In the genomic region with DNA sequence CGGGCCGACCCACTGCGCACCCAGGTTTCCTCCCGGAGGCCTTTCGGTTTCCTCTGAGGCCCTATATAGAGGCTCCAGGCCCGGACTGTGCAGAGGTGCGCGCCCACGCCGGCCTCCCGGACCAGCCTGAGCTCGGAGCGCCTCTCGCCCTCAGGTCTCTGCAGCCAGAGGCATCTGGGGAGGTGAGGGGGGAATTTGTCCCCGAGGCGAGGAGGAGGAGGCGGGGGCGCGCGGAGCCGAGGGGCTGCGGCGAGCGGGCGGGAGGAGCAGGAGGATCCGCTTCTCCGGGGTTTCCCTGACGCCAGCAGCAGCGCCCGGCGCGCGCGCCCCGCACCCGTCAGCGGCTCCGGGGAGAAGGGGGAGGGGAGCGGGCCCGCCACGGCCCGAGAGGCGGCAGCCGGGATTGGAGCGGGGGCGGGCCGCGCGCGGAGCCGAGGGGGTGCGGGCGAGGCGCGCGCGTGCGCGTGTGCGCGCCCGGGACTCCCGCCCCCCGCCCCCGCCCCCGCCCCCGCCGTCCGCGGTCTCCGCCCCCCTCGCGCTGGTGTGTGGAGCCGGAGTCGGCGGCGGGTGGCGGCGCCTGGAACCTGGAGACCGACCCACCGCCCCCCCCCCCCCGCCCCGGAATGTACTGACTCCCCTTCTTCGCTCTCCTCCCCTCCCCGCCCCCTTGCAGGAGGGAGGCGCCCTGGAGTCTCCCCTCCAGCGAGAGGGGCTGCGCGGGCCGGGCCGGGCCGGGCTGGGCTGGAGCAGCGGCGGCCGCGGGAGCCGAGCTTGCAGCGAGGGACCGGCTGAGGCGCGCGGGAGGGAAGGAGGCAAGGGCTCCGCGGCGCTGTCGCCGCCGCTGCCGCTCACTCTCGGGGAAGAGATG, we compare ENCODE assay signal across 8 cellular contexts. TPM values are rescaled to one million over a fixed set of nuclear protein-coding genes. Genes with fewer than 3 reads are reported as not detected.
DNase-seq lines count a peak whose midpoint lies in the region; ATAC-seq and TF ChIP-seq lines count a peak whose summit lies in the region.

Gene NEO1 (plus strand): TSS at position 653 of the 868 bp plus-strand sequence. CDS start 213 bp downstream, at position 866.

- DNase-seq in NCI-H345 (lab: John Stamatoyannopoulos, UW) (peak; percentile 88), colonic mucosa (peak; percentile 87), kidney tubule cell (ENCODE audit: low spot score) (peak; percentile 86), NK-92 (lab: John Stamatoyannopoulos, UW; ENCODE audit: unreplicated experiment) (no peak)
- peak; percentile 74 for DNase-seq in activated CD4-positive, alpha-beta T cell treated with anti-CD3 and anti-CD28 coated beads, Interleukin-2, amount 10 ng/mL, durations not matched to agents 7 days and 5 days
- peak; percentile 51 to 61 for DNase-seq in stimulated activated CD4-positive, alpha-beta T cell treated with anti-CD3 and anti-CD28 coated beads, Interleukin-15, amount 100 ng/mL, for 48 hours (ENCODE audit: low read depth in 2 of 2)

- no peaks in the 10 kb centered on the region for H3K27me3 ChIP-seq in colonic mucosa

- no peaks in the 10 kb centered on the region for H3K9me3 ChIP-seq in colonic mucosa

- intact Hi-C loops in colonic mucosa (cut with DNase I): no loop called here

- H3K9ac ChIP-seq in colonic mucosa (ENCODE audit: low read depth in 2 of 2, low read length in 2 of 2): peak within 1 kb of the TSS; percentile 82 to 96

- TF ChIP-seq CTCF in colonic mucosa (IDR thresholded peaks at IDR 0.05): no peak

- no peaks in the 10 kb centered on the region for H3K9me3 Mint-ChIP-seq in activated CD4-positive, alpha-beta T cell treated with anti-CD3 and anti-CD28 coated beads, Interleukin-2, amount 10 ng/mL, durations not matched to agents 7 days and 5 days

- H3K36me3 Mint-ChIP-seq in activated CD4-positive, alpha-beta T cell treated with anti-CD3 and anti-CD28 coated beads, Interleukin-2, amount 10 ng/mL, durations not matched to agents 7 days and 5 days (ENCODE audit: low read depth): no peaks in the 10 kb centered on the region

- H3K27ac ChIP-seq in colonic mucosa: peak within 1 kb of the TSS; percentile 93

- CTCF ChIA-PET in activated CD4-positive, alpha-beta T cell treated with anti-CD3 and anti-CD28 coated beads, Interleukin-2, amount 10 ng/mL, durations not matched to agents 7 days and 5 days (lab: Charles Lee): no interaction called here

- POLR2A ChIA-PET in activated CD4-positive, alpha-beta T cell treated with anti-CD3 and anti-CD28 coated beads, Interleukin-2, amount 10 ng/mL, durations not matched to agents 7 days and 5 days (lab: Charles Lee): no interaction called here

- no peaks in the 10 kb centered on the region for H3K36me3 ChIP-seq in colonic mucosa

- peak within 1 kb of the TSS; percentile 75 for H3K4me3 Mint-ChIP-seq in activated CD4-positive, alpha-beta T cell treated with anti-CD3 and anti-CD28 coated beads, Interleukin-2, amount 10 ng/mL, durations not matched to agents 7 days and 5 days

- peak; percentile 33 for ATAC-seq in GM18858 (IDR thresholded peaks at IDR 0.05; ENCODE audit: unreplicated experiment)
- peak; percentile 40 for ATAC-seq in HG03103 (IDR thresholded peaks at IDR 0.05; ENCODE audit: low read depth, unreplicated experiment)

- H3K27me3 Mint-ChIP-seq in activated CD4-positive, alpha-beta T cell treated with anti-CD3 and anti-CD28 coated beads, Interleukin-2, amount 10 ng/mL, durations not matched to agents 7 days and 5 days: peaks cover 35% of the 10 kb centered on the region

- peaks cover 12% of the 10 kb centered on the region for H3K4me1 Mint-ChIP-seq in activated CD4-positive, alpha-beta T cell treated with anti-CD3 and anti-CD28 coated beads, Interleukin-2, amount 10 ng/mL, durations not matched to agents 7 days and 5 days

- peaks cover 3% of the 10 kb centered on the region for H3K4me1 ChIP-seq in colonic mucosa

- peak within 1 kb of the TSS; percentile 74 for H3K27ac Mint-ChIP-seq in activated CD4-positive, alpha-beta T cell treated with anti-CD3 and anti-CD28 coated beads, Interleukin-2, amount 10 ng/mL, durations not matched to agents 7 days and 5 days

- peak within 1 kb of the TSS; percentile 74 for H3K4me3 ChIP-seq in colonic mucosa

RNA-seq across cellular contexts. Expression of gene NEO1, which starts in this region (rescaled TPM):
- 1 to 10 TPM; 4.3 to 5.8 TPM for total RNA-seq in activated CD4-positive, alpha-beta T cell treated with anti-CD3 and anti-CD28 coated beads, Interleukin-2, amount 10 ng/mL, durations not matched to agents 7 days and 5 days
- total RNA-seq in colonic mucosa: 100 to 1,000 TPM; 108 to 130 TPM

Comparison
In these comparisons a context has a peak if more than half of its experiments do, and no peak if none do; other contexts are left out.
1. RNA of gene NEO1 (total RNA-seq): 108 to 130 TPM in colonic mucosa; 4.3 to 5.8 TPM in activated CD4-positive, alpha-beta T cell treated with anti-CD3 and anti-CD28 coated beads, Interleukin-2, amount 10 ng/mL, durations not matched to agents 7 days and 5 days; every median in the first group is over 10 times any median in the second.